Comparison of ENCODE assay signal across 14 cellular contexts in the genomic region with DNA sequence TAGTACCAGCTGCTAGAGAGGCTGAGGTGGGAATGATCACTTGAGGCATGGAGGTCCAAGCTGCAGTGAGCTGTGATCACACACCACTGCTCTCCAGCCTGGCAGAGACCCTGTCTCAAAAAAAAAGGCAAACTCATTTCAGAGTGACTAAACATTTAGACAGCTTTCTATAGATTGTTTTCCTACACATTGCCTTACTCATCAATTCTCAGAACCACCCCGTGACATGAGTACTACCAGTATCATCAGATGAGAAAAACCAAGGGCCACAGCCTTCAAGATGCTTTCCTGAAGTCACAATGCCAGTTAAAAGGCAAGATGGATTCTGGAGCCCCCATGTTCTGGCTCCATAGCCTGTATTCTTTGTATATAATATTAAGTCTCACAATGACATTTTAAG. TPM values are rescaled to one million over a fixed set of nuclear protein-coding genes. Genes with fewer than 3 reads are reported as not detected.
DNase-seq lines count a peak whose midpoint lies in the region; ATAC-seq, FAIRE-seq and TF ChIP-seq lines count a peak whose summit lies in the region.
"Had no signal": no experiment of that assay in that cellular context is flagged by ENCODE, and none has a peak within 500 bp of the region (broad histone marks: within the 10 kb centered on the region; RNA-seq: fewer than 3 reads in every experiment).

No MANE protein-coding gene starts in this region.

- H3K4me1 Mint-ChIP-seq in activated T-cell treated with anti-CD3 and anti-CD28 coated beads, Interleukin-2, amount 50 U/mL, for 24 hours (ENCODE audit: low read depth), result peaks cover 26% of the 10 kb centered on the region
- peaks cover 10 to 14% (median 13%) of the 10 kb centered on the region in 3 donors for H3K4me1 Mint-ChIP-seq in IgD-negative memory B cell
- peaks cover 27% of the 10 kb centered on the region for H3K4me1 Mint-ChIP-seq in activated T-cell treated with anti-CD3 and anti-CD28 coated beads, Interleukin-2, amount 50 U/mL, for 72 hours (ENCODE audit: low read depth)
- peaks cover 11% of the 10 kb centered on the region for H3K4me1 Mint-ChIP-seq in neural crest cell

- TF ChIP-seq CTCF in neural crest cell (conservative IDR thresholded peaks at IDR 0.05), result no peak

- H3K27ac Mint-ChIP-seq in activated T-cell treated with anti-CD3 and anti-CD28 coated beads, Interleukin-2, amount 50 U/mL, for 24 hours, result peak overlapping the region; percentile 100
- H3K27ac Mint-ChIP-seq in IgD-negative memory B cell (peak overlapping the region in 2 of 3 donors; percentile 67 to 78), neural crest cell (ENCODE audit: unreplicated experiment) (no peak overlapping the region)
- peak overlapping the region; percentile 91 for H3K27ac Mint-ChIP-seq in activated T-cell treated with anti-CD3 and anti-CD28 coated beads, Interleukin-2, amount 50 U/mL, for 72 hours
- H3K27ac Mint-ChIP-seq: mesothelial cell of epicardium had no signal

- ATAC-seq in activated T-cell treated with anti-CD3 and anti-CD28 coated beads, Interleukin-2, amount 50 U/mL, for 72 hours (replicated peaks in 1 of 2), result peak; percentile 48 to 66

- FAIRE-seq in frontal cortex (lab: Jason Lieb, UNC), result no peak

- peak overlapping the region; percentile 99 for H3K4me3 Mint-ChIP-seq in activated T-cell treated with anti-CD3 and anti-CD28 coated beads, Interleukin-2, amount 50 U/mL, for 24 hours
- H3K4me3 Mint-ChIP-seq in IgD-negative memory B cell, result peak overlapping the region in 1 of 4 donors; percentile 78
- H3K4me3 Mint-ChIP-seq in activated T-cell treated with anti-CD3 and anti-CD28 coated beads, Interleukin-2, amount 50 U/mL, for 72 hours, result peak overlapping the region; percentile 99 to 100
- H3K4me3 Mint-ChIP-seq in neural crest cell, result peak overlapping the region; percentile 81
- H3K4me3 Mint-ChIP-seq: mesothelial cell of epicardium had no signal

- H3K36me3 Mint-ChIP-seq in activated T-cell treated with anti-CD3 and anti-CD28 coated beads, Interleukin-2, amount 50 U/mL, for 24 hours (ENCODE audit: low read depth), result peaks cover 67% of the 10 kb centered on the region
- H3K36me3 Mint-ChIP-seq in IgD-negative memory B cell (peaks cover 2% of the 10 kb centered on the region), neural crest cell (ENCODE audit: low read depth) (peaks cover 9% of the 10 kb centered on the region)
- peaks cover 17 to 30% of the 10 kb centered on the region in 2 donors for H3K36me3 Mint-ChIP-seq in activated T-cell treated with anti-CD3 and anti-CD28 coated beads, Interleukin-2, amount 50 U/mL, for 72 hours (ENCODE audit: insufficient read depth in 2 of 2)

- no peaks in the 10 kb centered on the region for H3K27me3 Mint-ChIP-seq in activated T-cell treated with anti-CD3 and anti-CD28 coated beads, Interleukin-2, amount 50 U/mL, for 24 hours
- H3K27me3 Mint-ChIP-seq in IgD-negative memory B cell (no peaks in the 10 kb centered on the region), neural crest cell (ENCODE audit: low read depth) (peaks cover 16% of the 10 kb centered on the region)
- no peaks in the 10 kb centered on the region for H3K27me3 Mint-ChIP-seq in activated T-cell treated with anti-CD3 and anti-CD28 coated beads, Interleukin-2, amount 50 U/mL, for 72 hours (ENCODE audit: low read depth)

- H3K9me3 Mint-ChIP-seq in activated T-cell treated with anti-CD3 and anti-CD28 coated beads, Interleukin-2, amount 50 U/mL, for 24 hours, result peaks cover 5% of the 10 kb centered on the region
- H3K9me3 Mint-ChIP-seq in IgD-negative memory B cell (peaks cover 0 to 2% (median 0%) of the 10 kb centered on the region in 3 donors), neural crest cell (peaks cover 2% of the 10 kb centered on the region)
- peaks cover 2 to 5% of the 10 kb centered on the region in 2 donors for H3K9me3 Mint-ChIP-seq in activated T-cell treated with anti-CD3 and anti-CD28 coated beads, Interleukin-2, amount 50 U/mL, for 72 hours

- DNase-seq in activated T-cell treated with anti-CD3 and anti-CD28 coated beads, Interleukin-2, amount 50 U/mL, for 24 hours, result no peak
- no peak for DNase-seq in activated T-cell treated with anti-CD3 and anti-CD28 coated beads, Interleukin-2, amount 50 U/mL, for 1 hour
- peak; percentile 35 to 54 for DNase-seq in activated T-cell treated with anti-CD3 and anti-CD28 coated beads, Interleukin-2, amount 50 U/mL, for 72 hours
- no peak for DNase-seq in neural crest cell (ENCODE audit: low read depth, low spot score)
- no peak for DNase-seq in retina
- no peak for DNase-seq in iPS-NIHi11 (ENCODE audit: low spot score)
- no peak for DNase-seq in frontal cortex (ENCODE audit: low spot score in 2 of 2)
- DNase-seq: activated CD4-positive, CD25-positive, alpha-beta regulatory T cell treated with anti-CD3 and anti-CD28 coated beads, Interleukin-2, amount 50 U/mL, for 72 hours; activated effector memory CD4-positive, alpha-beta T cell treated with anti-CD3 and anti-CD28 coated beads, Interleukin-2, amount 50 U/mL, for 16 hours; dorsolateral prefrontal cortex; esophagus squamous epithelium; NCI-H1092 treated with DMSO at 0.1 percent for 48 hours had no signal

RNA-seq across cellular contexts. Expression of a gene that starts 1.9 kb away (rescaled TPM):
- 163 TPM for polyA plus RNA-seq in IgD-negative memory B cell
- total RNA-seq in activated T-cell treated with anti-CD3 and anti-CD28 coated beads, Interleukin-2, amount 50 U/mL, for 72 hours, result 10 to 100 TPM; 84.7 to 96.1 TPM
- total RNA-seq in neural crest cell (63.0 and 72.1 TPM in 2 replicates), frontal cortex (86.8 TPM)

RNA-seq across cellular contexts. Expression of a gene that starts 22.4 kb away (rescaled TPM):
- not detected for polyA plus RNA-seq in IgD-negative memory B cell
- total RNA-seq in activated T-cell treated with anti-CD3 and anti-CD28 coated beads, Interleukin-2, amount 50 U/mL, for 72 hours, result 1 to 10 TPM in 1 of 2 donors, under 1 TPM in 1; 0.41 to 1.5 TPM
- total RNA-seq in neural crest cell, result not detected in 2 replicates
- 0.82 TPM for total RNA-seq in frontal cortex

RNA-seq across cellular contexts. Expression of a gene that starts 40.1 kb away (rescaled TPM):
- polyA plus RNA-seq in IgD-negative memory B cell, result 70.0 TPM
- 10 to 100 TPM; 26.0 to 81.0 TPM for total RNA-seq in activated T-cell treated with anti-CD3 and anti-CD28 coated beads, Interleukin-2, amount 50 U/mL, for 72 hours
- total RNA-seq in neural crest cell (5.5 and 5.7 TPM in 2 replicates), frontal cortex (3.7 TPM)

RNA-seq across cellular contexts. Expression of a gene that starts 47.3 kb away (rescaled TPM):
- polyA plus RNA-seq in IgD-negative memory B cell, result 17.0 TPM
- total RNA-seq in activated T-cell treated with anti-CD3 and anti-CD28 coated beads, Interleukin-2, amount 50 U/mL, for 72 hours, result 10 to 100 TPM in 1 of 2 donors, 1 to 10 TPM in 1; 8.7 to 18.9 TPM
- total RNA-seq in neural crest cell (9.6 and 11.8 TPM in 2 replicates), frontal cortex (2.4 TPM)

Comparison
In these comparisons a context has a peak if more than half of its experiments do, and no peak if none do; other contexts are left out.
1. DNase-seq: peak in activated T-cell treated with anti-CD3 and anti-CD28 coated beads, Interleukin-2, amount 50 U/mL, for 72 hours (2 of 2); none in activated T-cell treated with anti-CD3 and anti-CD28 coated beads, Interleukin-2, amount 50 U/mL, for 24 hours (single experiment), activated T-cell treated with anti-CD3 and anti-CD28 coated beads, Interleukin-2, amount 50 U/mL, for 1 hour (single experiment), neural crest cell (single experiment), retina (single experiment), iPS-NIHi11 (single experiment) and frontal cortex (0 of 2).